In genomic region chr7:30920584-30921539, GRCh38 we compare ENCODE assay signal across 1 cellular context.
TF ChIP-seq lines count a peak whose summit lies in the region.

No MANE protein-coding gene starts in this region.

TF ChIP-seq in K562, 482 proteins besides CTCF, POLR2A, EP300 and RAD21 (continued from another document):
- TF ChIP-seq, protein P1, sequence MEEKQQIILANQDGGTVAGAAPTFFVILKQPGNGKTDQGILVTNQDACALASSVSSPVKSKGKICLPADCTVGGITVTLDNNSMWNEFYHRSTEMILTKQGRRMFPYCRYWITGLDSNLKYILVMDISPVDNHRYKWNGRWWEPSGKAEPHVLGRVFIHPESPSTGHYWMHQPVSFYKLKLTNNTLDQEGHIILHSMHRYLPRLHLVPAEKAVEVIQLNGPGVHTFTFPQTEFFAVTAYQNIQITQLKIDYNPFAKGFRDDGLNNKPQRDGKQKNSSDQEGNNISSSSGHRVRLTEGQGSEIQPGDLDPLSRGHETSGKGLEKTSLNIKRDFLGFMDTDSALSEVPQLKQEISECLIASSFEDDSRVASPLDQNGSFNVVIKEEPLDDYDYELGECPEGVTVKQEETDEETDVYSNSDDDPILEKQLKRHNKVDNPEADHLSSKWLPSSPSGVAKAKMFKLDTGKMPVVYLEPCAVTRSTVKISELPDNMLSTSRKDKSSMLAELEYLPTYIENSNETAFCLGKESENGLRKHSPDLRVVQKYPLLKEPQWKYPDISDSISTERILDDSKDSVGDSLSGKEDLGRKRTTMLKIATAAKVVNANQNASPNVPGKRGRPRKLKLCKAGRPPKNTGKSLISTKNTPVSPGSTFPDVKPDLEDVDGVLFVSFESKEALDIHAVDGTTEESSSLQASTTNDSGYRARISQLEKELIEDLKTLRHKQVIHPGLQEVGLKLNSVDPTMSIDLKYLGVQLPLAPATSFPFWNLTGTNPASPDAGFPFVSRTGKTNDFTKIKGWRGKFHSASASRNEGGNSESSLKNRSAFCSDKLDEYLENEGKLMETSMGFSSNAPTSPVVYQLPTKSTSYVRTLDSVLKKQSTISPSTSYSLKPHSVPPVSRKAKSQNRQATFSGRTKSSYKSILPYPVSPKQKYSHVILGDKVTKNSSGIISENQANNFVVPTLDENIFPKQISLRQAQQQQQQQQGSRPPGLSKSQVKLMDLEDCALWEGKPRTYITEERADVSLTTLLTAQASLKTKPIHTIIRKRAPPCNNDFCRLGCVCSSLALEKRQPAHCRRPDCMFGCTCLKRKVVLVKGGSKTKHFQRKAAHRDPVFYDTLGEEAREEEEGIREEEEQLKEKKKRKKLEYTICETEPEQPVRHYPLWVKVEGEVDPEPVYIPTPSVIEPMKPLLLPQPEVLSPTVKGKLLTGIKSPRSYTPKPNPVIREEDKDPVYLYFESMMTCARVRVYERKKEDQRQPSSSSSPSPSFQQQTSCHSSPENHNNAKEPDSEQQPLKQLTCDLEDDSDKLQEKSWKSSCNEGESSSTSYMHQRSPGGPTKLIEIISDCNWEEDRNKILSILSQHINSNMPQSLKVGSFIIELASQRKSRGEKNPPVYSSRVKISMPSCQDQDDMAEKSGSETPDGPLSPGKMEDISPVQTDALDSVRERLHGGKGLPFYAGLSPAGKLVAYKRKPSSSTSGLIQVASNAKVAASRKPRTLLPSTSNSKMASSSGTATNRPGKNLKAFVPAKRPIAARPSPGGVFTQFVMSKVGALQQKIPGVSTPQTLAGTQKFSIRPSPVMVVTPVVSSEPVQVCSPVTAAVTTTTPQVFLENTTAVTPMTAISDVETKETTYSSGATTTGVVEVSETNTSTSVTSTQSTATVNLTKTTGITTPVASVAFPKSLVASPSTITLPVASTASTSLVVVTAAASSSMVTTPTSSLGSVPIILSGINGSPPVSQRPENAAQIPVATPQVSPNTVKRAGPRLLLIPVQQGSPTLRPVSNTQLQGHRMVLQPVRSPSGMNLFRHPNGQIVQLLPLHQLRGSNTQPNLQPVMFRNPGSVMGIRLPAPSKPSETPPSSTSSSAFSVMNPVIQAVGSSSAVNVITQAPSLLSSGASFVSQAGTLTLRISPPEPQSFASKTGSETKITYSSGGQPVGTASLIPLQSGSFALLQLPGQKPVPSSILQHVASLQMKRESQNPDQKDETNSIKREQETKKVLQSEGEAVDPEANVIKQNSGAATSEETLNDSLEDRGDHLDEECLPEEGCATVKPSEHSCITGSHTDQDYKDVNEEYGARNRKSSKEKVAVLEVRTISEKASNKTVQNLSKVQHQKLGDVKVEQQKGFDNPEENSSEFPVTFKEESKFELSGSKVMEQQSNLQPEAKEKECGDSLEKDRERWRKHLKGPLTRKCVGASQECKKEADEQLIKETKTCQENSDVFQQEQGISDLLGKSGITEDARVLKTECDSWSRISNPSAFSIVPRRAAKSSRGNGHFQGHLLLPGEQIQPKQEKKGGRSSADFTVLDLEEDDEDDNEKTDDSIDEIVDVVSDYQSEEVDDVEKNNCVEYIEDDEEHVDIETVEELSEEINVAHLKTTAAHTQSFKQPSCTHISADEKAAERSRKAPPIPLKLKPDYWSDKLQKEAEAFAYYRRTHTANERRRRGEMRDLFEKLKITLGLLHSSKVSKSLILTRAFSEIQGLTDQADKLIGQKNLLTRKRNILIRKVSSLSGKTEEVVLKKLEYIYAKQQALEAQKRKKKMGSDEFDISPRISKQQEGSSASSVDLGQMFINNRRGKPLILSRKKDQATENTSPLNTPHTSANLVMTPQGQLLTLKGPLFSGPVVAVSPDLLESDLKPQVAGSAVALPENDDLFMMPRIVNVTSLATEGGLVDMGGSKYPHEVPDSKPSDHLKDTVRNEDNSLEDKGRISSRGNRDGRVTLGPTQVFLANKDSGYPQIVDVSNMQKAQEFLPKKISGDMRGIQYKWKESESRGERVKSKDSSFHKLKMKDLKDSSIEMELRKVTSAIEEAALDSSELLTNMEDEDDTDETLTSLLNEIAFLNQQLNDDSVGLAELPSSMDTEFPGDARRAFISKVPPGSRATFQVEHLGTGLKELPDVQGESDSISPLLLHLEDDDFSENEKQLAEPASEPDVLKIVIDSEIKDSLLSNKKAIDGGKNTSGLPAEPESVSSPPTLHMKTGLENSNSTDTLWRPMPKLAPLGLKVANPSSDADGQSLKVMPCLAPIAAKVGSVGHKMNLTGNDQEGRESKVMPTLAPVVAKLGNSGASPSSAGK (IDR thresholded peaks at IDR 0.05) = no peak
- TF ChIP-seq PATZ1 (CRISPR knock-in tag; IDR thresholded peaks at IDR 0.05; ENCODE audit: borderline replicate concordance) (no peak), TBP (optimal IDR thresholded peaks at IDR 0.05; ENCODE audit: low read depth, low read length) (no peak), ZBTB1 (CRISPR knock-in tag; IDR thresholded peaks at IDR 0.05; ENCODE audit: borderline replicate concordance, low read depth) (no peak), ZNF778 (CRISPR knock-in tag; IDR thresholded peaks at IDR 0.05) (no peak), ZNF785 (CRISPR knock-in tag; IDR thresholded peaks at IDR 0.05) (no peak), HNRNPH1 (optimal IDR thresholded peaks at IDR 0.05; ENCODE audit: low read depth, low read length) (no peak)
- TF ChIP-seq, protein P2, sequence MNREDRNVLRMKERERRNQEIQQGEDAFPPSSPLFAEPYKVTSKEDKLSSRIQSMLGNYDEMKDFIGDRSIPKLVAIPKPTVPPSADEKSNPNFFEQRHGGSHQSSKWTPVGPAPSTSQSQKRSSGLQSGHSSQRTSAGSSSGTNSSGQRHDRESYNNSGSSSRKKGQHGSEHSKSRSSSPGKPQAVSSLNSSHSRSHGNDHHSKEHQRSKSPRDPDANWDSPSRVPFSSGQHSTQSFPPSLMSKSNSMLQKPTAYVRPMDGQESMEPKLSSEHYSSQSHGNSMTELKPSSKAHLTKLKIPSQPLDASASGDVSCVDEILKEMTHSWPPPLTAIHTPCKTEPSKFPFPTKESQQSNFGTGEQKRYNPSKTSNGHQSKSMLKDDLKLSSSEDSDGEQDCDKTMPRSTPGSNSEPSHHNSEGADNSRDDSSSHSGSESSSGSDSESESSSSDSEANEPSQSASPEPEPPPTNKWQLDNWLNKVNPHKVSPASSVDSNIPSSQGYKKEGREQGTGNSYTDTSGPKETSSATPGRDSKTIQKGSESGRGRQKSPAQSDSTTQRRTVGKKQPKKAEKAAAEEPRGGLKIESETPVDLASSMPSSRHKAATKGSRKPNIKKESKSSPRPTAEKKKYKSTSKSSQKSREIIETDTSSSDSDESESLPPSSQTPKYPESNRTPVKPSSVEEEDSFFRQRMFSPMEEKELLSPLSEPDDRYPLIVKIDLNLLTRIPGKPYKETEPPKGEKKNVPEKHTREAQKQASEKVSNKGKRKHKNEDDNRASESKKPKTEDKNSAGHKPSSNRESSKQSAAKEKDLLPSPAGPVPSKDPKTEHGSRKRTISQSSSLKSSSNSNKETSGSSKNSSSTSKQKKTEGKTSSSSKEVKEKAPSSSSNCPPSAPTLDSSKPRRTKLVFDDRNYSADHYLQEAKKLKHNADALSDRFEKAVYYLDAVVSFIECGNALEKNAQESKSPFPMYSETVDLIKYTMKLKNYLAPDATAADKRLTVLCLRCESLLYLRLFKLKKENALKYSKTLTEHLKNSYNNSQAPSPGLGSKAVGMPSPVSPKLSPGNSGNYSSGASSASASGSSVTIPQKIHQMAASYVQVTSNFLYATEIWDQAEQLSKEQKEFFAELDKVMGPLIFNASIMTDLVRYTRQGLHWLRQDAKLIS (CRISPR knock-in tag; IDR thresholded peaks at IDR 0.05) = no peak
- TF ChIP-seq, protein P3, sequence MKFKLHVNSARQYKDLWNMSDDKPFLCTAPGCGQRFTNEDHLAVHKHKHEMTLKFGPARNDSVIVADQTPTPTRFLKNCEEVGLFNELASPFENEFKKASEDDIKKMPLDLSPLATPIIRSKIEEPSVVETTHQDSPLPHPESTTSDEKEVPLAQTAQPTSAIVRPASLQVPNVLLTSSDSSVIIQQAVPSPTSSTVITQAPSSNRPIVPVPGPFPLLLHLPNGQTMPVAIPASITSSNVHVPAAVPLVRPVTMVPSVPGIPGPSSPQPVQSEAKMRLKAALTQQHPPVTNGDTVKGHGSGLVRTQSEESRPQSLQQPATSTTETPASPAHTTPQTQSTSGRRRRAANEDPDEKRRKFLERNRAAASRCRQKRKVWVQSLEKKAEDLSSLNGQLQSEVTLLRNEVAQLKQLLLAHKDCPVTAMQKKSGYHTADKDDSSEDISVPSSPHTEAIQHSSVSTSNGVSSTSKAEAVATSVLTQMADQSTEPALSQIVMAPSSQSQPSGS (CRISPR knock-in tag; IDR thresholded peaks at IDR 0.05) = no peak
